In genomic region chr7:27349621-27350020, GRCh38 we compare ENCODE assay signal across 29 cellular contexts.
"Had no signal": no experiment of that assay in that cellular context is flagged by ENCODE, and none has a peak within 500 bp of the region (broad histone marks: within the 10 kb centered on the region; RNA-seq: fewer than 3 reads in every experiment).

No MANE protein-coding gene starts in this region.

- H3K36me3 ChIP-seq: left lung, lower lobe of right lung, pancreas, prostate gland, sigmoid colon, spleen, stomach, thyroid gland, transverse colon, upper lobe of right lung had no signal

- ATAC-seq: left colon; left lung; lower lobe of right lung; naive thymus-derived CD8-positive, alpha-beta T cell; pancreas; right cardiac atrium; stimulated activated naive B cell treated with anti-CD40 and anti-IgM and Interleukin-4, amounts not matched to agents 10 μg/mL and 1 μg/mL and 100 μg/mL, for 72 hours; stimulated activated naive CD8-positive, alpha-beta T cell treated with anti-CD3 and anti-CD28 coated beads, Interleukin-15, Interleukin-2, amounts not matched to agents 100 U/mL and 50 U/mL, for 24 hours; upper lobe of right lung had no signal

- H3K4me1 Mint-ChIP-seq: naive thymus-derived CD8-positive, alpha-beta T cell; neural crest cell; stimulated activated naive B cell treated with anti-CD40 and anti-IgM and Interleukin-4, amounts not matched to agents 10 μg/mL and 1 μg/mL and 100 μg/mL, for 72 hours had no signal

- H3K9me3 Mint-ChIP-seq: immature natural killer cell; nephron; neural crest cell; stimulated activated naive B cell treated with anti-CD40 and anti-IgM and Interleukin-4, amounts not matched to agents 10 μg/mL and 1 μg/mL and 100 μg/mL, for 72 hours had no signal

- H3K4me3 ChIP-seq: left lung, lower lobe of right lung, pancreas, prostate gland, sigmoid colon, spleen, stomach, testis, thyroid gland, transverse colon, upper lobe of right lung had no signal

- DNase-seq: hypothalamus; immature natural killer cell; kidney; left colon; left lung; lower lobe of right lung; mammary epithelial cell; mesenchymal stem cell; naive thymus-derived CD8-positive, alpha-beta T cell; nucleus accumbens; pancreas; posterior cingulate gyrus; retina; right cardiac atrium; sigmoid colon; small intestine; spleen; stimulated activated CD4-positive, alpha-beta T cell treated with anti-CD3 and anti-CD28 coated beads, Interleukin-4, amount 100 ng/mL, for 4 hours; stimulated activated CD8-positive, alpha-beta memory T cell treated with anti-CD3 and anti-CD28 coated beads, Interleukin-4, amount 100 ng/mL, for 48 hours; stimulated activated naive B cell treated with anti-CD40 and anti-IgM and Interleukin-4, amounts not matched to agents 10 μg/mL and 1 μg/mL and 100 μg/mL, for 72 hours; stimulated activated naive CD8-positive, alpha-beta T cell treated with anti-CD3 and anti-CD28 coated beads, Interleukin-15, Interleukin-2, amounts not matched to agents 100 U/mL and 50 U/mL, for 24 hours; stomach; testis; thyroid gland; transverse colon; upper lobe of right lung had no signal

- H3K27ac Mint-ChIP-seq: immature natural killer cell; naive thymus-derived CD8-positive, alpha-beta T cell; nephron; stimulated activated naive B cell treated with anti-CD40 and anti-IgM and Interleukin-4, amounts not matched to agents 10 μg/mL and 1 μg/mL and 100 μg/mL, for 72 hours had no signal

- H3K36me3 Mint-ChIP-seq: immature natural killer cell; naive thymus-derived CD8-positive, alpha-beta T cell; stimulated activated naive B cell treated with anti-CD40 and anti-IgM and Interleukin-4, amounts not matched to agents 10 μg/mL and 1 μg/mL and 100 μg/mL, for 72 hours had no signal

- H3K4me1 ChIP-seq: lower lobe of right lung, pancreas, prostate gland, spleen, testis had no signal

- H3K27me3 ChIP-seq: sigmoid colon, stomach, testis, thyroid gland, transverse colon had no signal

- H3K27ac ChIP-seq: left lung, lower lobe of right lung, pancreas, prostate gland, sigmoid colon, spleen, stomach, testis, thyroid gland, transverse colon, upper lobe of right lung had no signal

- H3K9me3 ChIP-seq: left lung, lower lobe of right lung, pancreas, prostate gland, sigmoid colon, spleen, stomach, testis, thyroid gland, transverse colon, upper lobe of right lung had no signal

- H3K4me3 Mint-ChIP-seq: immature natural killer cell; naive thymus-derived CD8-positive, alpha-beta T cell; nephron; neural crest cell; stimulated activated naive B cell treated with anti-CD40 and anti-IgM and Interleukin-4, amounts not matched to agents 10 μg/mL and 1 μg/mL and 100 μg/mL, for 72 hours had no signal
